In the genomic region with DNA sequence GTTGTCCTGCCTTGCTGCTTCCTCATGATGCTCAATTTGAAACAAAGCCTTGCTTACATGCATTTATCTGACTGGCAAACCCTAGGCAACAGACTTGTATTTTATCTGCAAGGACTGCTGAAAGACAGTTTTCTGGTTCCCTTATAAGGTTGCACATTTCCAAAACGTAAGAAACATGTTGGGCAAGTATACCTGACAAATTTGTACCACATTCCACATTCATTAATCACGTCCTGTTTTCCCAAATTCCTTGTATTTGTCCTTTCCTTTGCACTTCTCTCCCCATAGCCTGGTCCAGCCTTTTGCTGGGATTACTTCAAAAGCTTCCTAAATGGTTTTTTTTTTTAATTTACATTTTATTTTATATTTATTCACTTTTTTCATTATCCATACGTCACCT, we compare ENCODE assay signal across 21 cellular contexts.
DNase-seq lines count a peak whose midpoint lies in the region; ATAC-seq, FAIRE-seq and TF ChIP-seq lines count a peak whose summit lies in the region.
"Had no signal": no experiment of that assay in that cellular context is flagged by ENCODE, and none has a peak within 500 bp of the region (broad histone marks: within the 10 kb centered on the region; RNA-seq: fewer than 3 reads in every experiment).

No MANE protein-coding gene starts in this region.

- H3K9me2 ChIP-seq in HCT116 (ENCODE audit: insufficient read depth): no peaks in the 10 kb centered on the region

- DNase-seq in HCT116 (ENCODE audit: low read depth, low spot score) (peak; percentile 54), T-helper 17 cell (no peak), epithelial cell of esophagus (ENCODE audit: low read depth) (peak; percentile 62), trophoblast cell (peak; percentile 4 to 81), kidney (no peak), NCI-H1436 (lab: John Stamatoyannopoulos, UW) (no peak)
- DNase-seq: activated naive CD4-positive, alpha-beta T cell treated with Interleukin-2 at 50 U/mL for 16 hours; kidney glomerular epithelial cell; NCI-H2029; NCI-H446; stimulated activated naive B cell treated with anti-CD40 and anti-IgM and Interleukin-4, amounts not matched to agents 10 μg/mL and 1 μg/mL and 100 μg/mL, for 72 hours; thyroid gland; WERI-Rb-1 had no signal

- BruUV-seq in HCT116 (replicated peaks; lab: Mats Ljungman, UMichigan): no TSS peak

- no peak overlapping the region for H3K23ac ChIP-seq in trophoblast cell (ENCODE audit: low read length)

- H3K4me3 ChIP-seq in HCT116 (replicated peaks in 1 of 2; ENCODE audit: low read depth in 1 of 2, low read length in 2 of 2): 0 out of 4 replicates have a peak overlapping the region, but pooled peaks of 1 of the 2 experiments have one; percentile 14
- H3K4me3 ChIP-seq in epithelial cell of esophagus (ENCODE audit: low read length): no peak overlapping the region
- H3K4me3 ChIP-seq in trophoblast cell (ENCODE audit: low read depth, low read length): no peak overlapping the region
- no peak overlapping the region for H3K4me3 ChIP-seq in kidney (ENCODE audit: low read length in 2 of 2)
- H3K4me3 ChIP-seq: ascending aorta, SJSA1, thyroid gland had no signal

- H3K36me3 Mint-ChIP-seq in T-helper 17 cell (ENCODE audit: low read depth): peaks cover 9% of the 10 kb centered on the region

- H3K14ac ChIP-seq in trophoblast cell (ENCODE audit: low read length): peak overlapping the region; percentile 86

- H3K27me3 ChIP-seq in HCT116 (ENCODE audit: insufficient read depth, low read length): no peaks in the 10 kb centered on the region
- H3K27me3 ChIP-seq in trophoblast cell (ENCODE audit: insufficient read depth, low read length): no peaks in the 10 kb centered on the region
- H3K27me3 ChIP-seq: ascending aorta, SJSA1, thyroid gland had no signal

- H3K18ac ChIP-seq in trophoblast cell (ENCODE audit: low read length): peak overlapping the region; percentile 90

- H3K79me2 ChIP-seq in HCT116 (ENCODE audit: insufficient read depth, low read length) (no peaks in the 10 kb centered on the region; the same call in 1 of the 2 replicates), trophoblast cell (ENCODE audit: control insufficient read depth, insufficient read depth, low read length, poor library complexity) (peaks cover 6% of the 10 kb centered on the region)
- H3K79me2 ChIP-seq: parathyroid adenoma had no signal

- whole genome bisulfite sequencing in trophoblast cell (ENCODE audit: extremely low coverage, insufficient coverage, insufficient read length): no CpG with 5 or more reads among the region's 3 CpGs

- no peak overlapping the region for H2AFZ ChIP-seq in HCT116 (ENCODE audit: low read depth, low read length, poor library complexity, severe bottlenecking)
- H2AFZ ChIP-seq in trophoblast cell (ENCODE audit: insufficient read depth, low read length, poor library complexity): peak overlapping the region; percentile 79
- H2AFZ ChIP-seq: parathyroid adenoma had no signal

- H3K4ac ChIP-seq in trophoblast cell (ENCODE audit: low read depth, low read length): peak overlapping the region; percentile 58

- RAD21 ChIA-PET in HCT116 (lab: Charles Lee; ENCODE audit: low non-redundant PET in 1 of 2, low total read pairs in 2 of 2, uncharacterized antibody in 2 of 2, unreplicated experiment in 2 of 2): no interaction called here

- H3K36me3 ChIP-seq in HCT116 (ENCODE audit: control insufficient read depth in 1 of 2, insufficient read depth in 2 of 2, low read length in 2 of 2) (no peaks in the 10 kb centered on the region), trophoblast cell (ENCODE audit: control insufficient read depth in 1 of 2, insufficient read depth in 2 of 2, low read length in 2 of 2) (no peaks in the 10 kb centered on the region), kidney (ENCODE audit: control insufficient read depth in 1 of 2, insufficient read depth in 2 of 2, low read length in 2 of 2) (peaks cover 0 to 2% of the 10 kb centered on the region in 2 donors)
- H3K36me3 ChIP-seq: ascending aorta, thyroid gland, WERI-Rb-1 had no signal

- H3K4me1 Mint-ChIP-seq in T-helper 17 cell: peaks cover 38% of the 10 kb centered on the region
- H3K4me1 Mint-ChIP-seq: nephron; stimulated activated naive B cell treated with anti-CD40 and anti-IgM and Interleukin-4, amounts not matched to agents 10 μg/mL and 1 μg/mL and 100 μg/mL, for 72 hours had no signal

- no peak for TF ChIP-seq RAD21 in HCT116 (IDR thresholded peaks at IDR 0.05; ENCODE audit: low read depth)

- peaks cover 78 to 94% of the 10 kb centered on the region in 2 experiments for H3K4me1 ChIP-seq in HCT116 (ENCODE audit: control insufficient read depth in 1 of 2, insufficient read depth in 2 of 2, low read length in 2 of 2)
- H3K4me1 ChIP-seq in trophoblast cell (ENCODE audit: control insufficient read depth in 1 of 2, insufficient read depth in 2 of 2, low read length in 2 of 2): peaks cover 9 to 11% of the 10 kb centered on the region in 2 experiments
- H3K4me1 ChIP-seq in kidney (ENCODE audit: control insufficient read depth in 1 of 2, insufficient read depth in 1 of 2, low read depth in 1 of 2, low read length in 2 of 2): no peaks in the 10 kb centered on the region
- H3K4me1 ChIP-seq: ascending aorta, parathyroid adenoma, thyroid gland had no signal

- peak overlapping the region; percentile 93 for H2BK120ac ChIP-seq in trophoblast cell (ENCODE audit: insufficient read depth, low read length, poor library complexity)

- H4K20me1 ChIP-seq in HCT116 (ENCODE audit: insufficient read depth): no peaks in the 10 kb centered on the region

- CTCF ChIA-PET in HCT116 (lab: Charles Lee): no interaction called here

- TF ChIP-seq POLR2A in HCT116 (IDR thresholded peaks at IDR 0.05; ENCODE audit: borderline replicate concordance, extremely low read depth, insufficient read depth, insufficient read length): no peak

- peak overlapping the region; percentile 34 for H3K9ac ChIP-seq in HCT116 (ENCODE audit: low read length)
- no peak overlapping the region for H3K9ac ChIP-seq in trophoblast cell (ENCODE audit: low read length)
- no peak overlapping the region for H3K9ac ChIP-seq in kidney (ENCODE audit: low read length in 2 of 2)
- H3K9ac ChIP-seq: parathyroid adenoma had no signal

- H3K27me3 Mint-ChIP-seq in T-helper 17 cell: no peaks in the 10 kb centered on the region
- H3K27me3 Mint-ChIP-seq: CD4-positive, alpha-beta memory T cell; stimulated activated naive B cell treated with anti-CD40 and anti-IgM and Interleukin-4, amounts not matched to agents 10 μg/mL and 1 μg/mL and 100 μg/mL, for 72 hours had no signal

- H3K27ac ChIP-seq in HCT116 (ENCODE audit: low read depth, low read length): peak overlapping the region; percentile 87
- peak overlapping the region; percentile 96 for H3K27ac ChIP-seq in trophoblast cell (ENCODE audit: low read depth, low read length)
- no peak overlapping the region for H3K27ac ChIP-seq in kidney (ENCODE audit: low read depth in 2 of 2, low read length in 2 of 2)
- H3K27ac ChIP-seq: parathyroid adenoma, SJSA1, thyroid gland, WERI-Rb-1 had no signal

- peak overlapping the region; percentile 81 for H2BK5ac ChIP-seq in trophoblast cell (ENCODE audit: low read depth, low read length, poor library complexity)

- H4K91ac ChIP-seq in trophoblast cell (ENCODE audit: low read depth, low read length): peak overlapping the region; percentile 77

- peak; percentile 54 for ATAC-seq in HCT116
- no peak for ATAC-seq in T-helper 17 cell
- no peak for ATAC-seq in HG02981 (IDR thresholded peaks at IDR 0.05; ENCODE audit: unreplicated experiment)
- ATAC-seq: stimulated activated naive B cell treated with anti-CD40 and anti-IgM and Interleukin-4, amounts not matched to agents 10 μg/mL and 1 μg/mL and 100 μg/mL, for 72 hours had no signal

- no peak overlapping the region for H3K4me3 Mint-ChIP-seq in T-helper 17 cell
- H3K4me3 Mint-ChIP-seq: nephron; stimulated activated naive B cell treated with anti-CD40 and anti-IgM and Interleukin-4, amounts not matched to agents 10 μg/mL and 1 μg/mL and 100 μg/mL, for 72 hours had no signal

- FAIRE-seq in kidney (lab: Jason Lieb, UNC): no peak
- FAIRE-seq: colon, endometrium had no signal

- peak overlapping the region; percentile 69 for H4K12ac ChIP-seq in trophoblast cell (ENCODE audit: low read depth, low read length)

- H3K27ac Mint-ChIP-seq in T-helper 17 cell: peak overlapping the region; percentile 80
- H3K27ac Mint-ChIP-seq: nephron had no signal

- intact Hi-C loops in HCT116 (cut with micrococcal nuclease) (no loop called here), kidney (cut with DNase I) (no loop called here)

- H3K4me2 ChIP-seq in HCT116 (ENCODE audit: low read length) (peak overlapping the region; percentile 70), trophoblast cell (ENCODE audit: low read length) (peak overlapping the region; percentile 8)

- peak overlapping the region; percentile 90 for H2AK5ac ChIP-seq in trophoblast cell (ENCODE audit: low read length)

- peak overlapping the region; percentile 95 for H2BK12ac ChIP-seq in trophoblast cell (ENCODE audit: low read length)

- H3K9me3 ChIP-seq in HCT116 (ENCODE audit: control insufficient read depth in 1 of 2, insufficient read depth in 1 of 2, low read depth in 1 of 2, low read length in 2 of 2) (no peaks in the 10 kb centered on the region), T-helper 17 cell (ENCODE audit: control insufficient read depth, low read length, poor library complexity, severe bottlenecking) (no peaks in the 10 kb centered on the region), trophoblast cell (ENCODE audit: insufficient read depth, low read depth, low read length) (no peaks in the 10 kb centered on the region), kidney (ENCODE audit: control insufficient read depth in 1 of 2, low read length in 2 of 2) (no peaks in the 10 kb centered on the region)
- H3K9me3 ChIP-seq: ascending aorta, SJSA1, thyroid gland had no signal

- H4K8ac ChIP-seq in trophoblast cell (ENCODE audit: low read depth, low read length): peak overlapping the region; percentile 71

- peaks cover 18% of the 10 kb centered on the region for H3K79me1 ChIP-seq in trophoblast cell (ENCODE audit: low read length)

- POLR2A ChIA-PET in HCT116 (lab: Charles Lee): interaction anchor here (1.0 kb wide), 1 partner anchor 16 kb away, joined by 3 read pairs; no protein-coding TSS in a partner anchor

- TF ChIP-seq CTCF in HCT116 (IDR thresholded peaks at IDR 0.05 in 2 of 3, conservative IDR thresholded peaks at IDR 0.05 in 1 of 3; ENCODE audit: borderline replicate concordance in 1 of 3, insufficient read depth in 1 of 3, low read depth in 2 of 3, low read length in 2 of 3): no peak
- TF ChIP-seq CTCF in epithelial cell of esophagus (IDR thresholded peaks at IDR 0.05; ENCODE audit: insufficient read depth, low read depth, low read length, missing control alignments): no peak
- no peak for TF ChIP-seq CTCF in kidney (IDR thresholded peaks at IDR 0.05; ENCODE audit: borderline replicate concordance, extremely low read depth, insufficient read depth)

TF ChIP-seq in HCT116, 20 proteins besides CTCF, POLR2A, EP300 and RAD21 (continues in another document):
- TF ChIP-seq ELF1 (IDR thresholded peaks at IDR 0.05; ENCODE audit: borderline replicate concordance, low read depth): no peak

Comparison
In these comparisons a context has a peak if more than half of its experiments do, and no peak if none do; other contexts are left out.
1. DNase-seq: peak in HCT116 (single experiment), epithelial cell of esophagus (single experiment) and trophoblast cell (2 of 2); none in T-helper 17 cell (0 of 3), kidney (single experiment) and NCI-H1436 (single experiment).
2. H3K27ac ChIP-seq: peak in HCT116 (single experiment) and trophoblast cell (single experiment); none in kidney (0 of 2).